ENCODE assay signal across 2 cellular contexts in genomic region chr22:39980635-39981034, GRCh38.
TF ChIP-seq lines count a peak whose summit lies in the region.

No MANE protein-coding gene starts in this region.

TF ChIP-seq in HEK293, 187 proteins besides CTCF, POLR2A, EP300 and RAD21:
- TF ChIP-seq MZF1 (tag by site-specific recombination; IDR thresholded peaks at IDR 0.05; ENCODE audit: borderline replicate concordance) (no peak), ZFHX2 (tag by site-specific recombination; conservative IDR thresholded peaks at IDR 0.05) (peak; percentile 52), KLF7 (tag by site-specific recombination; IDR thresholded peaks at IDR 0.05; ENCODE audit: borderline replicate concordance) (no peak), EGR2 (tag by site-specific recombination; IDR thresholded peaks at IDR 0.05; ENCODE audit: low read depth) (peak; percentile 47; the same call in 1 of the 2 replicates), ZNF292 (tag by site-specific recombination; IDR thresholded peaks at IDR 0.05; ENCODE audit: borderline replicate concordance, low read depth) (no peak), ZNF548 (tag by site-specific recombination; IDR thresholded peaks at IDR 0.05) (no peak), ZIC2 (tag by site-specific recombination; IDR thresholded peaks at IDR 0.05) (peak; percentile 17; the same call in 1 of the 2 replicates), ZNF366 (tag by site-specific recombination; conservative IDR thresholded peaks at IDR 0.05) (no peak)
- TF ChIP-seq, protein P1, sequence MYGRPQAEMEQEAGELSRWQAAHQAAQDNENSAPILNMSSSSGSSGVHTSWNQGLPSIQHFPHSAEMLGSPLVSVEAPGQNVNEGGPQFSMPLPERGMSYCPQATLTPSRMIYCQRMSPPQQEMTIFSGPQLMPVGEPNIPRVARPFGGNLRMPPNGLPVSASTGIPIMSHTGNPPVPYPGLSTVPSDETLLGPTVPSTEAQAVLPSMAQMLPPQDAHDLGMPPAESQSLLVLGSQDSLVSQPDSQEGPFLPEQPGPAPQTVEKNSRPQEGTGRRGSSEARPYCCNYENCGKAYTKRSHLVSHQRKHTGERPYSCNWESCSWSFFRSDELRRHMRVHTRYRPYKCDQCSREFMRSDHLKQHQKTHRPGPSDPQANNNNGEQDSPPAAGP (tag by site-specific recombination; IDR thresholded peaks at IDR 0.05) = no peak

TF ChIP-seq in GM12878, 131 proteins besides CTCF, POLR2A, EP300 and RAD21:
- no peak for TF ChIP-seq SMARCA5 (IDR thresholded peaks at IDR 0.05)
- TF ChIP-seq NR2C2 (IDR thresholded peaks at IDR 0.05; ENCODE audit: borderline replicate concordance, control insufficient read depth, insufficient read length, low read depth) = no peak
- TF ChIP-seq HSF1 (IDR thresholded peaks at IDR 0.05; ENCODE audit: low read depth, low read length) = no peak
